In genomic region chr6:126359936-126360537, GRCh38 we compare ENCODE assay signal across 3 cellular contexts.
TF ChIP-seq lines count a peak whose summit lies in the region.

No MANE protein-coding gene starts in this region.

TF ChIP-seq in HepG2, 621 proteins besides CTCF, POLR2A, EP300 and RAD21:
- peak; percentile 100; the same call in 1 of the 2 replicates for TF ChIP-seq ZNF337 (CRISPR knock-in tag; IDR thresholded peaks at IDR 0.05; ENCODE audit: borderline replicate concordance, low read depth)
- no peak for TF ChIP-seq ZNF432 (CRISPR knock-in tag; IDR thresholded peaks at IDR 0.05; ENCODE audit: borderline replicate concordance)
- no peak for TF ChIP-seq GABPA (IDR thresholded peaks at IDR 0.05; ENCODE audit: low read depth, low read length)
- no peak for TF ChIP-seq GABPA (CRISPR knock-in tag; IDR thresholded peaks at IDR 0.05; ENCODE audit: low read depth)

TF ChIP-seq in GM12878, 131 proteins besides CTCF, POLR2A, EP300 and RAD21:
- TF ChIP-seq CBX5 (IDR thresholded peaks at IDR 0.05; ENCODE audit: low read depth) (peak; percentile 81; the same call in 1 of the 2 replicates), TAF1 (IDR thresholded peaks at IDR 0.05; ENCODE audit: borderline replicate concordance, low read depth, low read length) (no peak), SUZ12 (IDR thresholded peaks at IDR 0.05; ENCODE audit: unreplicated experiment) (no peak)
- TF ChIP-seq, protein P1, sequence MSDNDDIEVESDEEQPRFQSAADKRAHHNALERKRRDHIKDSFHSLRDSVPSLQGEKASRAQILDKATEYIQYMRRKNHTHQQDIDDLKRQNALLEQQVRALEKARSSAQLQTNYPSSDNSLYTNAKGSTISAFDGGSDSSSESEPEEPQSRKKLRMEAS (IDR thresholded peaks at IDR 0.05; ENCODE audit: low read depth, low read length): no peak

TF ChIP-seq in SK-N-SH, 30 proteins besides CTCF, POLR2A, EP300 and RAD21:
- TF ChIP-seq TAF1 (IDR thresholded peaks at IDR 0.05; ENCODE audit: borderline replicate concordance, low read depth, low read length) (no peak), RCOR1 (IDR thresholded peaks at IDR 0.05; ENCODE audit: low read length) (no peak), YY1 (IDR thresholded peaks at IDR 0.05; ENCODE audit: low read depth) (no peak), TCF12 (IDR thresholded peaks at IDR 0.05) (no peak), GABPA (IDR thresholded peaks at IDR 0.05; ENCODE audit: low read depth) (no peak), MXI1 (IDR thresholded peaks at IDR 0.05; ENCODE audit: low read depth, low read length) (no peak), IRF3 (IDR thresholded peaks at IDR 0.05; ENCODE audit: low read depth, low read length) (no peak), CHD2 (IDR thresholded peaks at IDR 0.05; ENCODE audit: low read length, partially characterized antibody) (no peak), SMC3 (IDR thresholded peaks at IDR 0.05; ENCODE audit: low read depth, low read length) (no peak), EZH2phosphoT487 (IDR thresholded peaks at IDR 0.05; ENCODE audit: borderline replicate concordance, low read depth) (no peak), RXRA (IDR thresholded peaks at IDR 0.05; ENCODE audit: borderline replicate concordance, low read depth) (no peak), GATA2 (CRISPR knock-in tag; IDR thresholded peaks at IDR 0.05) (no peak), MEF2A (IDR thresholded peaks at IDR 0.05; ENCODE audit: borderline replicate concordance, low read depth) (no peak), FOSL2 (IDR thresholded peaks at IDR 0.05; ENCODE audit: borderline replicate concordance, low read depth) (no peak), RFX5 (IDR thresholded peaks at IDR 0.05; ENCODE audit: low read length) (no peak), ZBTB33 (IDR thresholded peaks at IDR 0.05; ENCODE audit: borderline replicate concordance, low read depth) (no peak), ELF1 (IDR thresholded peaks at IDR 0.05) (no peak)
- TF ChIP-seq, protein P2, sequence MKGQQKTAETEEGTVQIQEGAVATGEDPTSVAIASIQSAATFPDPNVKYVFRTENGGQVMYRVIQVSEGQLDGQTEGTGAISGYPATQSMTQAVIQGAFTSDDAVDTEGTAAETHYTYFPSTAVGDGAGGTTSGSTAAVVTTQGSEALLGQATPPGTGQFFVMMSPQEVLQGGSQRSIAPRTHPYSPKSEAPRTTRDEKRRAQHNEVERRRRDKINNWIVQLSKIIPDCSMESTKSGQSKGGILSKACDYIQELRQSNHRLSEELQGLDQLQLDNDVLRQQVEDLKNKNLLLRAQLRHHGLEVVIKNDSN (IDR thresholded peaks at IDR 0.05; ENCODE audit: borderline replicate concordance, low read depth): no peak
- TF ChIP-seq, protein P3, sequence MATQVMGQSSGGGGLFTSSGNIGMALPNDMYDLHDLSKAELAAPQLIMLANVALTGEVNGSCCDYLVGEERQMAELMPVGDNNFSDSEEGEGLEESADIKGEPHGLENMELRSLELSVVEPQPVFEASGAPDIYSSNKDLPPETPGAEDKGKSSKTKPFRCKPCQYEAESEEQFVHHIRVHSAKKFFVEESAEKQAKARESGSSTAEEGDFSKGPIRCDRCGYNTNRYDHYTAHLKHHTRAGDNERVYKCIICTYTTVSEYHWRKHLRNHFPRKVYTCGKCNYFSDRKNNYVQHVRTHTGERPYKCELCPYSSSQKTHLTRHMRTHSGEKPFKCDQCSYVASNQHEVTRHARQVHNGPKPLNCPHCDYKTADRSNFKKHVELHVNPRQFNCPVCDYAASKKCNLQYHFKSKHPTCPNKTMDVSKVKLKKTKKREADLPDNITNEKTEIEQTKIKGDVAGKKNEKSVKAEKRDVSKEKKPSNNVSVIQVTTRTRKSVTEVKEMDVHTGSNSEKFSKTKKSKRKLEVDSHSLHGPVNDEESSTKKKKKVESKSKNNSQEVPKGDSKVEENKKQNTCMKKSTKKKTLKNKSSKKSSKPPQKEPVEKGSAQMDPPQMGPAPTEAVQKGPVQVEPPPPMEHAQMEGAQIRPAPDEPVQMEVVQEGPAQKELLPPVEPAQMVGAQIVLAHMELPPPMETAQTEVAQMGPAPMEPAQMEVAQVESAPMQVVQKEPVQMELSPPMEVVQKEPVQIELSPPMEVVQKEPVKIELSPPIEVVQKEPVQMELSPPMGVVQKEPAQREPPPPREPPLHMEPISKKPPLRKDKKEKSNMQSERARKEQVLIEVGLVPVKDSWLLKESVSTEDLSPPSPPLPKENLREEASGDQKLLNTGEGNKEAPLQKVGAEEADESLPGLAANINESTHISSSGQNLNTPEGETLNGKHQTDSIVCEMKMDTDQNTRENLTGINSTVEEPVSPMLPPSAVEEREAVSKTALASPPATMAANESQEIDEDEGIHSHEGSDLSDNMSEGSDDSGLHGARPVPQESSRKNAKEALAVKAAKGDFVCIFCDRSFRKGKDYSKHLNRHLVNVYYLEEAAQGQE (IDR thresholded peaks at IDR 0.05; ENCODE audit: low read depth, low read length): no peak
- TF ChIP-seq, protein P1 (IDR thresholded peaks at IDR 0.05; ENCODE audit: low read depth): no peak
TF ChIP-seq in SK-N-SH: peak in this region for 0.
